Comparison of ENCODE assay signal across 3 cellular contexts in the genomic region with DNA sequence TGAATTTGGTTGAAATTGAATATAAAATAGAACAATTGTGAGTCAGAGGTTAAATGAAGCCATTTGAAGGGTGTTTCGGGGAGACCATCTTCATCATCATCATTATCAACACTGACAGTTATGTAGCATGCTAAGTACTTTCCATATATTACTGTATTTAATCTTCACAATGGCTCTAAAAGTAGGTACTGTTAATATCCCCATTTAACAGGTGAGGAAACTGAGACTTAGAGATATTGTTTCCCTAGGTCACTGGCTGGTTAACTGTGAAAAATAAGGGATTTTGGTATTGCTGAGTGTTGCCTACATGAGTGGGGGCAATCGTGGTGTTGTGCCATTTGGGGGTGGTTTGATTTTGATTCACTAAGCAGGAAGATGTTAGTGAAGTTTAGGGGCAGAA.
TF ChIP-seq lines count a peak whose summit lies in the region.

No MANE protein-coding gene starts in this region.

TF ChIP-seq in HepG2, 621 proteins besides CTCF, POLR2A, EP300 and RAD21:
- TF ChIP-seq HES4 (CRISPR knock-in tag; IDR thresholded peaks at IDR 0.05; ENCODE audit: borderline replicate concordance), result no peak
- TF ChIP-seq ZNF629 (CRISPR knock-in tag; conservative IDR thresholded peaks at IDR 0.05), result 0 out of 2 replicates have a peak, but pooled peaks have one; percentile 44
- no peak for TF ChIP-seq NFKBIZ (CRISPR knock-in tag; IDR thresholded peaks at IDR 0.05)

TF ChIP-seq in HEK293, 187 proteins besides CTCF, POLR2A, EP300 and RAD21:
- TF ChIP-seq HOXD13 (CRISPR knock-in tag; IDR thresholded peaks at IDR 0.05; ENCODE audit: borderline replicate concordance), result no peak
- TF ChIP-seq, protein P1, sequence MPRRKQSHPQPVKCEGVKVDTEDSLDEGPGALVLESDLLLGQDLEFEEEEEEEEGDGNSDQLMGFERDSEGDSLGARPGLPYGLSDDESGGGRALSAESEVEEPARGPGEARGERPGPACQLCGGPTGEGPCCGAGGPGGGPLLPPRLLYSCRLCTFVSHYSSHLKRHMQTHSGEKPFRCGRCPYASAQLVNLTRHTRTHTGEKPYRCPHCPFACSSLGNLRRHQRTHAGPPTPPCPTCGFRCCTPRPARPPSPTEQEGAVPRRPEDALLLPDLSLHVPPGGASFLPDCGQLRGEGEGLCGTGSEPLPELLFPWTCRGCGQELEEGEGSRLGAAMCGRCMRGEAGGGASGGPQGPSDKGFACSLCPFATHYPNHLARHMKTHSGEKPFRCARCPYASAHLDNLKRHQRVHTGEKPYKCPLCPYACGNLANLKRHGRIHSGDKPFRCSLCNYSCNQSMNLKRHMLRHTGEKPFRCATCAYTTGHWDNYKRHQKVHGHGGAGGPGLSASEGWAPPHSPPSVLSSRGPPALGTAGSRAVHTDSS (tag by site-specific recombination; IDR thresholded peaks at IDR 0.05), result peak; percentile 42; the same call in 1 of the 2 replicates

TF ChIP-seq in K562, 482 proteins besides CTCF, POLR2A, EP300 and RAD21:
- no peak for TF ChIP-seq NCOA2 (IDR thresholded peaks at IDR 0.05; ENCODE audit: partially characterized antibody in 2 of 2)
- TF ChIP-seq DIDO1 (tag; IDR thresholded peaks at IDR 0.05; ENCODE audit: low read depth), result no peak
- TF ChIP-seq, protein P2, sequence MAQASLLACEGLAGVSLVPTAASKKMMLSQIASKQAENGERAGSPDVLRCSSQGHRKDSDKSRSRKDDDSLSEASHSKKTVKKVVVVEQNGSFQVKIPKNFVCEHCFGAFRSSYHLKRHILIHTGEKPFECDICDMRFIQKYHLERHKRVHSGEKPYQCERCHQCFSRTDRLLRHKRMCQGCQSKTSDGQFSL (CRISPR knock-in tag; IDR thresholded peaks at IDR 0.05), result no peak
- TF ChIP-seq, protein P2 (tag; IDR thresholded peaks at IDR 0.05), result no peak
- TF ChIP-seq ADNP (tag; IDR thresholded peaks at IDR 0.05), result 0 out of 2 replicates have a peak, but pooled peaks have one; percentile 7
- TF ChIP-seq, protein P3, sequence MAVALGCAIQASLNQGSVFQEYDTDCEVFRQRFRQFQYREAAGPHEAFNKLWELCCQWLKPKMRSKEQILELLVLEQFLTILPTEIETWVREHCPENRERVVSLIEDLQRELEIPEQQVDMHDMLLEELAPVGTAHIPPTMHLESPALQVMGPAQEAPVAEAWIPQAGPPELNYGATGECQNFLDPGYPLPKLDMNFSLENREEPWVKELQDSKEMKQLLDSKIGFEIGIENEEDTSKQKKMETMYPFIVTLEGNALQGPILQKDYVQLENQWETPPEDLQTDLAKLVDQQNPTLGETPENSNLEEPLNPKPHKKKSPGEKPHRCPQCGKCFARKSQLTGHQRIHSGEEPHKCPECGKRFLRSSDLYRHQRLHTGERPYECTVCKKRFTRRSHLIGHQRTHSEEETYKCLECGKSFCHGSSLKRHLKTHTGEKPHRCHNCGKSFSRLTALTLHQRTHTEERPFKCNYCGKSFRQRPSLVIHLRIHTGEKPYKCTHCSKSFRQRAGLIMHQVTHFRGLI (CRISPR knock-in tag; IDR thresholded peaks at IDR 0.05), result no peak
- peak; percentile 93 for TF ChIP-seq RBM25 (IDR thresholded peaks at IDR 0.05; ENCODE audit: low read depth, low read length, severe bottlenecking)
- TF ChIP-seq KDM1A (IDR thresholded peaks at IDR 0.05), result peak; percentile 41 to 43; a peak in 1 of 4 replicates
- TF ChIP-seq ZBTB8A (IDR thresholded peaks at IDR 0.05; ENCODE audit: partially characterized antibody), result no peak
- peak; percentile 61; the same call in 1 of the 2 replicates for TF ChIP-seq BCOR (IDR thresholded peaks at IDR 0.05)
- TF ChIP-seq SRSF9 (IDR thresholded peaks at IDR 0.05; ENCODE audit: borderline replicate concordance, low read depth, low read length), result no peak
- no peak for TF ChIP-seq CBX3 (IDR thresholded peaks at IDR 0.05; ENCODE audit: borderline replicate concordance in 1 of 2, low read length in 2 of 2)
- TF ChIP-seq, protein P4, sequence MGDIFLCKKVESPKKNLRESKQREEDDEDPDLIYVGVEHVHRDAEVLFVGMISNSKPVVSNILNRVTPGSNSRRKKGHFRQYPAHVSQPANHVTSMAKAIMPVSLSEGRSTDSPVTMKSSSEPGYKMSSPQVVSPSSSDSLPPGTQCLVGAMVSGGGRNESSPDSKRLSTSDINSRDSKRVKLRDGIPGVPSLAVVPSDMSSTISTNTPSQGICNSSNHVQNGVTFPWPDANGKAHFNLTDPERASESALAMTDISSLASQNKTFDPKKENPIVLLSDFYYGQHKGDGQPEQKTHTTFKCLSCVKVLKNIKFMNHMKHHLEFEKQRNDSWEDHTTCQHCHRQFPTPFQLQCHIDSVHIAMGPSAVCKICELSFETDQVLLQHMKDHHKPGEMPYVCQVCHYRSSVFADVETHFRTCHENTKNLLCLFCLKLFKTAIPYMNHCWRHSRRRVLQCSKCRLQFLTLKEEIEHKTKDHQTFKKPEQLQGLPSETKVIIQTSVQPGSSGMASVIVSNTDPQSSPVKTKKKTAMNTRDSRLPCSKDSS (IDR thresholded peaks at IDR 0.05; ENCODE audit: low read depth, partially characterized antibody), result no peak
- no peak for TF ChIP-seq PYGO2 (tag; IDR thresholded peaks at IDR 0.05)
